20 cellular contexts compared by ENCODE assay signal in genomic region chr1:224406216-224406615, GRCh38. TPM values are rescaled to one million over a fixed set of nuclear protein-coding genes. Genes with fewer than 3 reads are reported as not detected.
DNase-seq lines count a peak whose midpoint lies in the region; ATAC-seq and TF ChIP-seq lines count a peak whose summit lies in the region.
"Had no signal": no experiment of that assay in that cellular context is flagged by ENCODE, and none has a peak within 500 bp of the region (broad histone marks: within the 10 kb centered on the region; RNA-seq: fewer than 3 reads in every experiment).

No MANE protein-coding gene starts in this region.

- H3K4me1 ChIP-seq in IMR-90 (ENCODE audit: control insufficient read depth, insufficient read depth, low read length) (peaks cover 5% of the 10 kb centered on the region; the same call in 1 of the 2 replicates), osteoblast (ENCODE audit: insufficient read depth, low read length) (peaks cover 16% of the 10 kb centered on the region)

- in situ Hi-C loops in IMR-90 (cut with MboI; ENCODE audit: low sequenced_read_pairs) = no loop called here

- intact Hi-C loops in IMR-90 (cut with micrococcal nuclease) = no loop called here

- no peaks in the 10 kb centered on the region for H3K27me3 Mint-ChIP-seq in activated naive CD8-positive, alpha-beta T cell treated with anti-CD3 and anti-CD28 coated beads, Interleukin-2, amount 10 ng/mL, durations not matched to agents 7 days and 5 days
- no peaks in the 10 kb centered on the region for H3K27me3 Mint-ChIP-seq in activated naive CD8-positive, alpha-beta T cell treated with anti-CD3 and anti-CD28 coated beads, Interleukin-2, amount 50 U/mL, for 24 hours
- no peaks in the 10 kb centered on the region for H3K27me3 Mint-ChIP-seq in endothelial cell (ENCODE audit: unreplicated experiment)
- H3K27me3 Mint-ChIP-seq in stimulated activated naive B cell treated with anti-CD40 and anti-IgM and Interleukin-4, amounts not matched to agents 10 μg/mL and 1 μg/mL and 100 μg/mL, for 72 hours = no peaks in the 10 kb centered on the region
- H3K27me3 Mint-ChIP-seq: stimulated activated naive CD8-positive, alpha-beta T cell treated with anti-CD3 and anti-CD28 coated beads, Interleukin-15, amount 100 ng/mL, for 72 hours had no signal

- peaks cover 28% of the 10 kb centered on the region for H3K4me1 Mint-ChIP-seq in activated naive CD8-positive, alpha-beta T cell treated with anti-CD3 and anti-CD28 coated beads, Interleukin-2, amount 10 ng/mL, durations not matched to agents 7 days and 5 days
- H3K4me1 Mint-ChIP-seq in activated naive CD8-positive, alpha-beta T cell treated with anti-CD3 and anti-CD28 coated beads, Interleukin-2, amount 50 U/mL, for 24 hours = peaks cover 23% of the 10 kb centered on the region
- no peaks in the 10 kb centered on the region for H3K4me1 Mint-ChIP-seq in endothelial cell (ENCODE audit: unreplicated experiment)
- peaks cover 6 to 9% of the 10 kb centered on the region in 2 donors for H3K4me1 Mint-ChIP-seq in stimulated activated naive B cell treated with anti-CD40 and anti-IgM and Interleukin-4, amounts not matched to agents 10 μg/mL and 1 μg/mL and 100 μg/mL, for 72 hours

- H2AK9ac ChIP-seq in IMR-90 (replicated peaks; ENCODE audit: low read depth, low read length, poor library complexity) = no peak overlapping the region

- no peak overlapping the region for H4K8ac ChIP-seq in IMR-90 (ENCODE audit: low read depth in 2 of 2, low read length in 2 of 2)

- no peak overlapping the region for H3K23ac ChIP-seq in IMR-90 (ENCODE audit: low read depth, low read length)

- H2AK5ac ChIP-seq in IMR-90 (ENCODE audit: low read depth, low read length) = no peak overlapping the region

- H3K14ac ChIP-seq in IMR-90 (replicated peaks; ENCODE audit: low read depth, low read length) = no peak overlapping the region

- no peak overlapping the region for H4K91ac ChIP-seq in IMR-90 (ENCODE audit: insufficient read depth, low read depth, low read length)

- peak overlapping the region; percentile 38 for H2BK5ac ChIP-seq in IMR-90 (ENCODE audit: low read depth, low read length, poor library complexity, severe bottlenecking)

- H3K36me3 Mint-ChIP-seq in activated naive CD8-positive, alpha-beta T cell treated with anti-CD3 and anti-CD28 coated beads, Interleukin-2, amount 10 ng/mL, durations not matched to agents 7 days and 5 days = peaks cover 39% of the 10 kb centered on the region
- H3K36me3 Mint-ChIP-seq in activated naive CD8-positive, alpha-beta T cell treated with anti-CD3 and anti-CD28 coated beads, Interleukin-2, amount 50 U/mL, for 24 hours (ENCODE audit: low read depth) = peaks cover 45% of the 10 kb centered on the region
- peaks cover 24% of the 10 kb centered on the region for H3K36me3 Mint-ChIP-seq in endothelial cell (ENCODE audit: low read depth, unreplicated experiment)
- peaks cover 25 to 32% of the 10 kb centered on the region in 2 donors for H3K36me3 Mint-ChIP-seq in stimulated activated naive B cell treated with anti-CD40 and anti-IgM and Interleukin-4, amounts not matched to agents 10 μg/mL and 1 μg/mL and 100 μg/mL, for 72 hours

- no peak for TF ChIP-seq RAD21 in IMR-90 (IDR thresholded peaks at IDR 0.05; ENCODE audit: low read length)

- POLR2A ChIA-PET in activated naive CD8-positive, alpha-beta T cell treated with anti-CD3 and anti-CD28 coated beads, Interleukin-2, amount 10 ng/mL, durations not matched to agents 7 days and 5 days (lab: Charles Lee) = no interaction called here
- POLR2A ChIA-PET in IMR-90 (lab: Charles Lee; ENCODE audit: unreplicated experiment) = no interaction called here

- no peaks in the 10 kb centered on the region for H3K9me3 Mint-ChIP-seq in activated naive CD8-positive, alpha-beta T cell treated with anti-CD3 and anti-CD28 coated beads, Interleukin-2, amount 10 ng/mL, durations not matched to agents 7 days and 5 days
- H3K9me3 Mint-ChIP-seq in activated naive CD8-positive, alpha-beta T cell treated with anti-CD3 and anti-CD28 coated beads, Interleukin-2, amount 50 U/mL, for 24 hours = no peaks in the 10 kb centered on the region
- H3K9me3 Mint-ChIP-seq in endothelial cell (ENCODE audit: unreplicated experiment) = no peaks in the 10 kb centered on the region
- H3K9me3 Mint-ChIP-seq in stimulated activated naive B cell treated with anti-CD40 and anti-IgM and Interleukin-4, amounts not matched to agents 10 μg/mL and 1 μg/mL and 100 μg/mL, for 72 hours = no peaks in the 10 kb centered on the region
- H3K9me3 Mint-ChIP-seq: stimulated activated naive CD8-positive, alpha-beta T cell treated with anti-CD3 and anti-CD28 coated beads, Interleukin-15, amount 100 ng/mL, for 72 hours had no signal

- H3K9ac ChIP-seq in IMR-90 (ENCODE audit: low read depth, low read length) = no peak overlapping the region

- no TSS peak for BruUV-seq in IMR-90 (replicated peaks; lab: Mats Ljungman, UMichigan)

- CTCF ChIA-PET in IMR-90 (lab: Yijun Ruan, JAX) = no interaction called here

- H3K9me1 ChIP-seq in IMR-90 (ENCODE audit: insufficient read depth, low read length) = no peaks in the 10 kb centered on the region

- peak overlapping the region; percentile 5 for H3K27ac Mint-ChIP-seq in activated naive CD8-positive, alpha-beta T cell treated with anti-CD3 and anti-CD28 coated beads, Interleukin-2, amount 10 ng/mL, durations not matched to agents 7 days and 5 days
- no peak overlapping the region for H3K27ac Mint-ChIP-seq in activated naive CD8-positive, alpha-beta T cell treated with anti-CD3 and anti-CD28 coated beads, Interleukin-2, amount 50 U/mL, for 24 hours
- H3K27ac Mint-ChIP-seq in endothelial cell (ENCODE audit: unreplicated experiment) = peak overlapping the region; percentile 17
- H3K27ac Mint-ChIP-seq in stimulated activated naive B cell treated with anti-CD40 and anti-IgM and Interleukin-4, amounts not matched to agents 10 μg/mL and 1 μg/mL and 100 μg/mL, for 72 hours = peak overlapping the region; percentile 74

- H3K36me3 ChIP-seq in IMR-90 (ENCODE audit: control insufficient read depth, insufficient read depth, low read length) (peaks cover 49% of the 10 kb centered on the region), osteoblast (ENCODE audit: insufficient read depth, low read length) (peaks cover 82% of the 10 kb centered on the region)

- H2AFZ ChIP-seq in IMR-90 (replicated peaks; ENCODE audit: low read length, poor library complexity) = no peak overlapping the region
- H2AFZ ChIP-seq in osteoblast (ENCODE audit: low read length) = no peak overlapping the region

- H3K4ac ChIP-seq in IMR-90 (ENCODE audit: low read depth, low read length) = no peak overlapping the region

- H2BK15ac ChIP-seq in IMR-90 (ENCODE audit: low read depth, low read length) = no peak overlapping the region

- dilution Hi-C loops in IMR-90 (cut with HindIII; ENCODE audit: low sequenced_read_pairs, unreplicated experiment) = no loop called here

- no peak overlapping the region for H3K56ac ChIP-seq in IMR-90 (ENCODE audit: extremely low read depth, insufficient read depth, low read length)

- peaks cover 17 to 30% of the 10 kb centered on the region in 2 experiments for H3K79me1 ChIP-seq in IMR-90 (ENCODE audit: low read depth in 1 of 2, low read length in 2 of 2)

- no peaks in the 10 kb centered on the region for H3K9me3 ChIP-seq in IMR-90 (ENCODE audit: control insufficient read depth, insufficient read depth, low read length)
- no peaks in the 10 kb centered on the region for H3K9me3 ChIP-seq in osteoblast (ENCODE audit: low read depth, low read length)
- H3K9me3 ChIP-seq: SJSA1 had no signal

- H3K4me3 ChIP-seq in IMR-90 (ENCODE audit: insufficient read depth, low read depth, low read length) (no peak overlapping the region), osteoblast (ENCODE audit: insufficient read depth, low read length) (no peak overlapping the region)
- H3K4me3 ChIP-seq: GM12878, K562, SJSA1 had no signal

- TF ChIP-seq CTCF in IMR-90 (conservative IDR thresholded peaks at IDR 0.05; ENCODE audit: low read depth, low read length) (no peak), endothelial cell (IDR thresholded peaks at IDR 0.05; ENCODE audit: unreplicated experiment) (no peak), osteoblast (IDR thresholded peaks at IDR 0.05; ENCODE audit: extremely low read depth, low read depth, low read length) (no peak)

- no peak for DNase-seq in activated naive CD8-positive, alpha-beta T cell treated with anti-CD3 and anti-CD28 coated beads, Interleukin-2, amount 10 ng/mL, durations not matched to agents 7 days and 5 days
- DNase-seq in activated naive CD8-positive, alpha-beta T cell treated with anti-CD3 and anti-CD28 coated beads, Interleukin-2, amount 50 U/mL, for 24 hours = no peak
- DNase-seq in IMR-90 (no peak), endothelial cell (ENCODE audit: low spot score) (no peak), NCI-H345 (lab: John Stamatoyannopoulos, UW) (no peak), osteoblast (ENCODE audit: insufficient read length, low spot score, missing footprints) (no peak)
- DNase-seq in stimulated activated naive B cell treated with anti-CD40 and anti-IgM and Interleukin-4, amounts not matched to agents 10 μg/mL and 1 μg/mL and 100 μg/mL, for 72 hours = no peak
- DNase-seq: activated CD8-positive, alpha-beta memory T cell treated with anti-CD3 and anti-CD28 coated beads, Interleukin-2, amount 50 U/mL, for 48 hours; effector memory CD4-positive, alpha-beta T cell; hippocampal formation; NCI-H2081 treated with DMSO at 0.1 percent for 48 hours; NCI-H524; retina; stimulated activated CD4-positive, alpha-beta T cell treated with anti-CD3 and anti-CD28 coated beads, Interleukin-15, amount 100 ng/mL, for 24 hours; stimulated activated naive CD8-positive, alpha-beta T cell treated with anti-CD3 and anti-CD28 coated beads, Interleukin-15, amount 100 ng/mL, for 72 hours; T-helper 9 cell had no signal

- H3K79me2 ChIP-seq in osteoblast (ENCODE audit: insufficient read depth, low read length) = peaks cover 49% of the 10 kb centered on the region

- TF ChIP-seq POLR2A in IMR-90 (IDR thresholded peaks at IDR 0.05; ENCODE audit: low read depth, low read length) = no peak

- no peak overlapping the region for H3K4me3 Mint-ChIP-seq in activated naive CD8-positive, alpha-beta T cell treated with anti-CD3 and anti-CD28 coated beads, Interleukin-2, amount 10 ng/mL, durations not matched to agents 7 days and 5 days
- no peak overlapping the region for H3K4me3 Mint-ChIP-seq in activated naive CD8-positive, alpha-beta T cell treated with anti-CD3 and anti-CD28 coated beads, Interleukin-2, amount 50 U/mL, for 24 hours
- no peak overlapping the region for H3K4me3 Mint-ChIP-seq in endothelial cell (ENCODE audit: unreplicated experiment)
- no peak overlapping the region for H3K4me3 Mint-ChIP-seq in stimulated activated naive B cell treated with anti-CD40 and anti-IgM and Interleukin-4, amounts not matched to agents 10 μg/mL and 1 μg/mL and 100 μg/mL, for 72 hours
- H3K4me3 Mint-ChIP-seq: stimulated activated naive CD8-positive, alpha-beta T cell treated with anti-CD3 and anti-CD28 coated beads, Interleukin-15, amount 100 ng/mL, for 72 hours had no signal

- no peak overlapping the region for H3K4me2 ChIP-seq in IMR-90 (ENCODE audit: low read depth, low read length)
- H3K4me2 ChIP-seq in osteoblast (ENCODE audit: insufficient read depth, low read length) = no peak overlapping the region

- H3K27ac ChIP-seq in IMR-90 (ENCODE audit: insufficient read depth, low read length) (no peak overlapping the region), osteoblast (ENCODE audit: low read depth, low read length) (no peak overlapping the region)
- H3K27ac ChIP-seq: SJSA1 had no signal

- no peak overlapping the region for H4K5ac ChIP-seq in IMR-90 (ENCODE audit: low read depth, low read length)

- H3K27me3 ChIP-seq in IMR-90 (ENCODE audit: control insufficient read depth, insufficient read depth, low read length) (no peaks in the 10 kb centered on the region), osteoblast (ENCODE audit: insufficient read depth, low read length) (no peaks in the 10 kb centered on the region)
- H3K27me3 ChIP-seq: SJSA1 had no signal

- H3K18ac ChIP-seq in IMR-90 (ENCODE audit: low read depth, low read length) = no peak overlapping the region

- no peak overlapping the region for H2BK20ac ChIP-seq in IMR-90 (ENCODE audit: low read depth, low read length)

- H4K20me1 ChIP-seq in IMR-90 (ENCODE audit: insufficient read depth, low read length) (peaks cover 15% of the 10 kb centered on the region), osteoblast (ENCODE audit: insufficient read depth, low read length) (peaks cover 12% of the 10 kb centered on the region)

- no peak overlapping the region for H2BK120ac ChIP-seq in IMR-90 (ENCODE audit: low read depth, low read length)

- ATAC-seq in activated naive CD8-positive, alpha-beta T cell treated with anti-CD3 and anti-CD28 coated beads, Interleukin-2, amount 10 ng/mL, durations not matched to agents 7 days and 5 days (ENCODE audit: low read depth) = no peak
- no peak for ATAC-seq in activated naive CD8-positive, alpha-beta T cell treated with anti-CD3 and anti-CD28 coated beads, Interleukin-2, amount 50 U/mL, for 24 hours
- ATAC-seq in IMR-90 (ENCODE audit: low read depth) (no peak; the same call in 1 of the 2 replicates), GM18502 (IDR thresholded peaks at IDR 0.05; ENCODE audit: poor library complexity, unreplicated experiment) (no peak)
- no peak for ATAC-seq in stimulated activated naive B cell treated with anti-CD40 and anti-IgM and Interleukin-4, amounts not matched to agents 10 μg/mL and 1 μg/mL and 100 μg/mL, for 72 hours (replicated peaks)
- ATAC-seq: GM12878; K562; stimulated activated naive CD8-positive, alpha-beta T cell treated with anti-CD3 and anti-CD28 coated beads, Interleukin-15, amount 100 ng/mL, for 72 hours had no signal

RNA-seq across cellular contexts. Expression of gene WDR26, which starts 28.4 kb away (rescaled TPM):
- total RNA-seq in activated naive CD8-positive, alpha-beta T cell treated with anti-CD3 and anti-CD28 coated beads, Interleukin-2, amount 10 ng/mL, durations not matched to agents 7 days and 5 days = 10 to 100 TPM; 90.2 to 92.0 TPM
- 23.8 and 41.4 TPM in 2 replicates for total RNA-seq in IMR-90 (2012; rRNA removed)
- polyA plus RNA-seq in IMR-90 (2012; rRNA removed) = 31.1 and 46.4 TPM in 2 replicates
- 13.2 and 15.6 TPM in 2 replicates for polyA plus RNA-seq in IMR-90 (2012; cell fraction: cytosol; rRNA removed)
- 14.3 and 60.9 TPM in 2 replicates for polyA plus RNA-seq in IMR-90 (2012; cell fraction: nucleus; rRNA removed; ENCODE audit: low replicate concordance)
- 126 TPM for total RNA-seq in endothelial cell (ENCODE audit: unreplicated experiment)
- total RNA-seq in osteoblast = 78.9 and 80.2 TPM in 2 replicates

RNA-seq across cellular contexts. Expression of gene CNIH4, which starts 49.5 kb away (rescaled TPM):
- 10 to 100 TPM; 42.3 to 43.1 TPM for total RNA-seq in activated naive CD8-positive, alpha-beta T cell treated with anti-CD3 and anti-CD28 coated beads, Interleukin-2, amount 10 ng/mL, durations not matched to agents 7 days and 5 days
- total RNA-seq in IMR-90 (2012; rRNA removed) = 73.1 and 105 TPM in 2 replicates
- polyA plus RNA-seq in IMR-90 (2012; rRNA removed) = 27.8 and 29.7 TPM in 2 replicates
- 14.2 and 16.4 TPM in 2 replicates for polyA plus RNA-seq in IMR-90 (2012; cell fraction: cytosol; rRNA removed)
- polyA plus RNA-seq in IMR-90 (2012; cell fraction: nucleus; rRNA removed; ENCODE audit: low replicate concordance) = 7.8 and 20.8 TPM in 2 replicates
- total RNA-seq in endothelial cell (ENCODE audit: unreplicated experiment) = 59.9 TPM
- total RNA-seq in osteoblast = 36.2 and 46.3 TPM in 2 replicates
